In genomic region chr20:57948177-57948955, GRCh38 we compare ENCODE assay signal across 16 cellular contexts.
DNase-seq lines count a peak whose midpoint lies in the region; ATAC-seq, FAIRE-seq and TF ChIP-seq lines count a peak whose summit lies in the region.
"Had no signal": no experiment of that assay in that cellular context is flagged by ENCODE, and none has a peak within 500 bp of the region (broad histone marks: within the 10 kb centered on the region; RNA-seq: fewer than 3 reads in every experiment).

No MANE protein-coding gene starts in this region.

- H3K27me3 Mint-ChIP-seq in chondrocyte (ENCODE audit: low read depth): no peaks in the 10 kb centered on the region
- peaks cover 11% of the 10 kb centered on the region for H3K27me3 Mint-ChIP-seq in nephron progenitor cell (ENCODE audit: low read depth, poor library complexity)

- ATAC-seq in HG03439 (IDR thresholded peaks at IDR 0.05; ENCODE audit: unreplicated experiment): no peak
- ATAC-seq in GM21619 (IDR thresholded peaks at IDR 0.05; ENCODE audit: unreplicated experiment): no peak

- DNase-seq in AG04449 (ENCODE audit: low read depth, low spot score) (peak; percentile 3), HTR-8/SVneo (ENCODE audit: insufficient read length, low spot score) (no peak), chondrocyte (ENCODE audit: low spot score) (peak; percentile 36), nephron progenitor cell (no peak), dedifferentiated amniotic fluid mesenchymal stem cell (ENCODE audit: extremely low spot score) (no peak)
- DNase-seq: COR-L47, DMS153, NCI-H1417, NCI-H2029, NCI-H2171, NCI-H774, PC-9 had no signal

- H3K4me3 Mint-ChIP-seq in chondrocyte (ENCODE audit: unreplicated experiment): no peak overlapping the region
- no peak overlapping the region for H3K4me3 Mint-ChIP-seq in nephron progenitor cell

- H3K36me3 Mint-ChIP-seq in chondrocyte (ENCODE audit: low read depth) (peaks cover 5% of the 10 kb centered on the region), nephron progenitor cell (ENCODE audit: low read depth) (no peaks in the 10 kb centered on the region)

- no peaks in the 10 kb centered on the region for H3K9me3 Mint-ChIP-seq in chondrocyte (ENCODE audit: low read depth)
- H3K9me3 Mint-ChIP-seq in nephron progenitor cell: peaks cover 17% of the 10 kb centered on the region

- H3K4me1 Mint-ChIP-seq in chondrocyte (ENCODE audit: low read depth): peaks cover 52% of the 10 kb centered on the region
- peaks cover 25% of the 10 kb centered on the region for H3K4me1 Mint-ChIP-seq in nephron progenitor cell

- peak overlapping the region; percentile 88 for H3K27ac Mint-ChIP-seq in chondrocyte (ENCODE audit: unreplicated experiment)
- H3K27ac Mint-ChIP-seq in nephron progenitor cell: peak overlapping the region; percentile 28

- no peak overlapping the region for H3K4me3 ChIP-seq in AG04449 (ENCODE audit: low read depth, low read length)
- H3K4me3 ChIP-seq: HAP-1, PC-9 had no signal

- FAIRE-seq in HTR-8/SVneo (lab: Jason Lieb, UNC): peak; percentile 99
- FAIRE-seq: A204.1 had no signal

- POLR2A ChIA-PET in AG04449 (lab: Yijun Ruan, JAX): interaction anchor here (1.0 kb wide), 1 partner anchor 126 kb away, joined by 6 read pairs; no protein-coding TSS in a partner anchor

- CTCF ChIA-PET in AG04449 (lab: Yijun Ruan, JAX): no interaction called here

- TF ChIP-seq CTCF in AG04449 (IDR thresholded peaks at IDR 0.05; ENCODE audit: insufficient read depth, low read length, missing control alignments): no peak
- TF ChIP-seq CTCF in chondrocyte (IDR thresholded peaks at IDR 0.05): no peak
- no peak for TF ChIP-seq CTCF in nephron progenitor cell (IDR thresholded peaks at IDR 0.05)

Comparison
In these comparisons a context has a peak if more than half of its experiments do, and no peak if none do; other contexts are left out.
1. DNase-seq: peak in AG04449 (single experiment) and chondrocyte (single experiment); none in HTR-8/SVneo (single experiment), nephron progenitor cell (single experiment) and dedifferentiated amniotic fluid mesenchymal stem cell (single experiment).